8 cellular contexts compared by ENCODE assay signal in genomic region chr7:158705234-158705890, GRCh38. TPM values are rescaled to one million over a fixed set of nuclear protein-coding genes. Genes with fewer than 3 reads are reported as not detected.
DNase-seq lines count a peak whose midpoint lies in the region; ATAC-seq and TF ChIP-seq lines count a peak whose summit lies in the region.

No MANE protein-coding gene starts in this region.

- TF ChIP-seq CTCF in cardiac muscle cell (IDR thresholded peaks at IDR 0.05; ENCODE audit: low read depth, low read length) = no peak
- TF ChIP-seq CTCF in coronary artery (IDR thresholded peaks at IDR 0.05) = no peak

- H3K9me3 Mint-ChIP-seq in naive B cell = peaks cover 0 to 7% (median 0%) of the 10 kb centered on the region in 7 donors

- H3K27me3 Mint-ChIP-seq in naive B cell = no peaks in the 10 kb centered on the region

- H3K4me1 Mint-ChIP-seq in naive B cell = peaks cover 13 to 19% (median 16%) of the 10 kb centered on the region in 3 donors

- peak overlapping the region; percentile 81 to 99 (median 92) for H3K4me3 Mint-ChIP-seq in naive B cell

- H3K9me3 ChIP-seq in cardiac muscle cell (ENCODE audit: low read depth) = no peaks in the 10 kb centered on the region

- H3K4me3 ChIP-seq in cardiac muscle cell (peak overlapping the region; percentile 60), coronary artery (peak overlapping the region; percentile 93)

- H3K36me3 Mint-ChIP-seq in naive B cell = no peaks in the 10 kb centered on the region

- ATAC-seq in naive B cell (ENCODE audit: low read depth in 2 of 2) (peak; percentile 1 to 3), GM19395 (IDR thresholded peaks at IDR 0.05; ENCODE audit: unreplicated experiment) (no peak)

- H3K27ac ChIP-seq in cardiac muscle cell (peak overlapping the region; percentile 49), coronary artery (peak overlapping the region; percentile 78 to 97)

- DNase-seq in cardiac muscle cell (ENCODE audit: low read depth in 1 of 2, low spot score in 1 of 2) (peak in 1 of 2 donors; percentile 11), cardiac septum (ENCODE audit: low spot score) (no peak), NCI-H510A treated with DMSO at 0.1 percent for 48 hours (lab: John Stamatoyannopoulos, UW) (peak; percentile 68), coronary artery (ENCODE audit: low spot score) (no peak), naive B cell (no peak), H4 (ENCODE audit: low spot score) (no peak), DMS153 treated with DMSO at 0.1 percent for 48 hours (lab: John Stamatoyannopoulos, UW; ENCODE audit: unreplicated experiment) (no peak)

- peak overlapping the region in 3 of 6 donors; percentile 33 to 91 (median 77) for H3K27ac Mint-ChIP-seq in naive B cell

- no peaks in the 10 kb centered on the region for H3K4me1 ChIP-seq in cardiac muscle cell (ENCODE audit: low read depth)

- H3K36me3 ChIP-seq in cardiac muscle cell = no peaks in the 10 kb centered on the region

- H3K27me3 ChIP-seq in cardiac muscle cell = no peaks in the 10 kb centered on the region

- intact Hi-C loops in cardiac septum (cut with DNase I) = loop anchor here (2.0 kb wide), 1 partner anchor 123 kb away; the partner anchor contains the start of gene ESYT2

RNA-seq across cellular contexts. Expression of gene NCAPG2, which starts 0.8 kb away (rescaled TPM):
- total RNA-seq in cardiac muscle cell = 6.2 and 14.0 TPM in 2 replicates
- polyA plus RNA-seq in cardiac muscle cell = 10.8 and 21.0 TPM in 2 replicates
- 3.6 TPM for total RNA-seq in cardiac septum
- 1 to 10 TPM; 2.1 to 6.5 (median 4.0) TPM for polyA plus RNA-seq in naive B cell (ENCODE audit: low read depth in 6 of 6)
- total RNA-seq in H4 (2014; rRNA removed; shearing (Covaris generic)) = 26.0 and 29.3 TPM in 2 replicates
